In the genomic region with DNA sequence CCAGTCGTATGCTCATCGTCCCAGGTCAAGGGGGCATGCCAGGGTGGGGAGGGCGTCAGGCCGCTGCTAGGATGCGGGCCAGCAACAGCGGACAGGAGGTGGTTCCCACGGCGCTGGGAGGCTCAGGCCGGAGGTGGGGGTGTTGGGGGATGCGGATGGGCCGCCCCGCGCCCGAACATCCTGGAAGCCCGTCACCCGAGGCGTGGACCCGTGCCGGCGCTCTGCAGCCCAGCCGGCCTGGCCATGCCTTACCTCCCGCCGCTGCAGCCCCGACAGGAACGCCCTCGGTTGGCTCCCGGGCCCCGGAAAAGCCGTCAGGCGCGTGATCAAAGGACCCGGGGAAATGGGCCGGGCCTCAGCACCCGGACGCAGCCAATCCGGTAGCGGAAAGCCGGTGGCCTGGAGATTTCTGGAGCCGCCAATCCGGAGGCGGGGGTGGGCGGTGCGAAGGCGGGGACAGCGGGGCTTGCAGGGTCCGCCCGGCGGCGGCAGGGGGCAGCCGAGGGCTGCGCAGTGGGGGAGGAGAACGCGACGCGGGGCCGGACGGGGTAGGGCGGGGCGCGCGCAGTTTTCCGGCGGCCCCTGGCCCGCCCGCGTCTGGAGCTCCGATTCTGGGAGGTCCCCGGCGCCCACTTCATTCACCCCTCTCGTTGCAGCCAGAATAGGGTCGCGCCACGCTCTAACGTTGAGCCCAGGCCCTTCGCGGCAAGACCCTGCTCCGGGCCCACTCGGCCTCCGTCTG, we compare ENCODE assay signal across 8 cellular contexts. TPM values are rescaled to one million over a fixed set of nuclear protein-coding genes. Genes with fewer than 3 reads are reported as not detected.
A peak's percentile ranks its signal among the peaks of the same experiment; 100 is the strongest.
DNase-seq lines count a peak whose midpoint lies in the region; FAIRE-seq and TF ChIP-seq lines count a peak whose summit lies in the region.

A gene (minus strand): TSS at position 280 of the 742 bp plus-strand sequence. CDS start 1,215 bp downstream, outside the sequence.

- H3K9me3 Mint-ChIP-seq in nephron progenitor cell = peaks cover 8% of the 10 kb centered on the region
- no peaks in the 10 kb centered on the region for H3K9me3 Mint-ChIP-seq in stimulated activated naive CD8-positive, alpha-beta T cell treated with anti-CD3 and anti-CD28 coated beads, Interleukin-15, Interleukin-2, amounts not matched to agents 100 ng/mL and 50 ng/mL, for 24 hours

- no peak for FAIRE-seq in H54 (lab: Jason Lieb, UNC)

- peak within 1 kb of the TSS; percentile 88 for H3K4me3 Mint-ChIP-seq in nephron progenitor cell
- peak within 1 kb of the TSS; percentile 93 for H3K4me3 Mint-ChIP-seq in stimulated activated naive CD8-positive, alpha-beta T cell treated with anti-CD3 and anti-CD28 coated beads, Interleukin-15, Interleukin-2, amounts not matched to agents 100 ng/mL and 50 ng/mL, for 24 hours

- TF ChIP-seq POLR2A in H54 (IDR thresholded peaks at IDR 0.05; ENCODE audit: low read depth, low read length) (peak; percentile 63), Raji (IDR thresholded peaks at IDR 0.05; ENCODE audit: insufficient read depth, low read depth, low read length) (peak; percentile 83)

- peaks cover 4% of the 10 kb centered on the region for H3K27me3 Mint-ChIP-seq in nephron progenitor cell (ENCODE audit: low read depth, poor library complexity)
- no peaks in the 10 kb centered on the region for H3K27me3 Mint-ChIP-seq in stimulated activated naive CD8-positive, alpha-beta T cell treated with anti-CD3 and anti-CD28 coated beads, Interleukin-15, Interleukin-2, amounts not matched to agents 100 ng/mL and 50 ng/mL, for 24 hours

- peak; percentile 50 for TF ChIP-seq CTCF in fibroblast of pulmonary artery (IDR thresholded peaks at IDR 0.05; ENCODE audit: low read length, missing control alignments)
- peak; percentile 89 for TF ChIP-seq CTCF in nephron progenitor cell (IDR thresholded peaks at IDR 0.05)

- H3K27ac Mint-ChIP-seq in nephron progenitor cell = peak within 1 kb of the TSS; percentile 85
- H3K27ac Mint-ChIP-seq in stimulated activated naive CD8-positive, alpha-beta T cell treated with anti-CD3 and anti-CD28 coated beads, Interleukin-15, Interleukin-2, amounts not matched to agents 100 ng/mL and 50 ng/mL, for 24 hours = peak within 1 kb of the TSS; percentile 90

- peaks cover 26% of the 10 kb centered on the region for H3K4me1 Mint-ChIP-seq in nephron progenitor cell
- H3K4me1 Mint-ChIP-seq in stimulated activated naive CD8-positive, alpha-beta T cell treated with anti-CD3 and anti-CD28 coated beads, Interleukin-15, Interleukin-2, amounts not matched to agents 100 ng/mL and 50 ng/mL, for 24 hours (ENCODE audit: low read depth) = peaks cover 55% of the 10 kb centered on the region

- H3K36me3 Mint-ChIP-seq in nephron progenitor cell (ENCODE audit: low read depth) = peaks cover 5% of the 10 kb centered on the region
- H3K36me3 Mint-ChIP-seq in stimulated activated naive CD8-positive, alpha-beta T cell treated with anti-CD3 and anti-CD28 coated beads, Interleukin-15, Interleukin-2, amounts not matched to agents 100 ng/mL and 50 ng/mL, for 24 hours (ENCODE audit: low read depth) = peaks cover 14% of the 10 kb centered on the region

- peak within 1 kb of the TSS; percentile 81 for H3K4me3 ChIP-seq in fibroblast of pulmonary artery (replicated peaks; ENCODE audit: low read depth, low read length)

- DNase-seq in ELR (ENCODE audit: low read depth) = peak; percentile 97
- peak; percentile 88 for DNase-seq in H54 (ENCODE audit: insufficient read length, low spot score)
- peak; percentile 96 for DNase-seq in M059J (ENCODE audit: low read depth)
- peak; percentile 95 for DNase-seq in activated T-helper 9 cell treated with anti-CD3 and anti-CD28 coated beads, Interleukin-2, amount 50 U/mL, for 16 hours (ENCODE audit: low read depth)
- DNase-seq in fibroblast of pulmonary artery (ENCODE audit: low read depth) = peak; percentile 95
- DNase-seq in nephron progenitor cell = peak; percentile 98

RNA-seq across cellular contexts. Expression of the gene that starts here (rescaled TPM):
- total RNA-seq in M059J (2014; rRNA removed; shearing (Covaris generic)) = 50.5 and 73.3 TPM in 2 replicates

Comparison
In these comparisons a context has a peak if more than half of its experiments do, and no peak if none do; other contexts are left out.
1. Peak in every context shown above with its lines: DNase-seq and H3K4me3 ChIP-seq.